30 cellular contexts compared by ENCODE assay signal in the genomic region with DNA sequence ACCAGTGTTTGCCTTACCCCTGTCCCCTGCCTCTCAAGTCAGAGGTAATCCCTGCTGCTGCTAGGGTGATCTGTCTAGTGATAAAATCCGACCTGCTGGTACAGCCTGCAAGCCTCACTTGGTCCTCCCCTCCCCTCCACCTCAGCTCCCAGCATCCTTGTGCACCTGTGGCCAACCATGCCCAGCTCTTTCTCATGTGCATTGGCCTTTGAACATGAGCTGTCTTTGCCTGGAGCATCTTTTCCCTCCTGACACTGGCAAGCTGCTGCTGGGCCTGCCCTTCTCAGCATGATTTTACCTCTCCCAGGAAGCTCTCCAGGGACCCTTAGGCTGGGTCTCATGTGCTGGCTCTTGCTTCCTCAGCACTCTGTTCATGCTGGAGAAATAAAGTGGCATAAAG. TPM values are rescaled to one million over a fixed set of nuclear protein-coding genes. Genes with fewer than 3 reads are reported as not detected.
"Had no signal": no experiment of that assay in that cellular context is flagged by ENCODE, and none has a peak within 500 bp of the region (broad histone marks: within the 10 kb centered on the region; RNA-seq: fewer than 3 reads in every experiment).

No MANE protein-coding gene starts in this region.

- DNase-seq: naive thymus-derived CD4-positive, alpha-beta T cell; natural killer cell; occipital lobe; ovary; posterior cingulate gyrus; psoas muscle; right cardiac atrium; right lobe of liver; spleen; stimulated activated CD4-positive, alpha-beta T cell treated with anti-CD3 and anti-CD28 coated beads, Interleukin-12 subunit alpha, Interleukin-12 subunit beta, amount 100 ng/mL, for 4 hours; stimulated activated CD4-positive, alpha-beta T cell treated with anti-CD3 and anti-CD28 coated beads, Interleukin-1b, Interleukin-23, amount 100 ng/mL, for 48 hours; stimulated activated CD4-positive, alpha-beta T cell treated with anti-CD3 and anti-CD28 coated beads, Interleukin-4, amount 100 ng/mL, for 1 hour; stimulated activated CD4-positive, alpha-beta T cell treated with anti-CD3 and anti-CD28 coated beads, Interleukin-4, amount 100 ng/mL, for 4 hours; stimulated activated CD8-positive, alpha-beta memory T cell treated with anti-CD3 and anti-CD28 coated beads, Interleukin-4, amount 100 ng/mL, for 48 hours; stimulated activated naive CD4-positive, alpha-beta T cell; stimulated activated naive CD8-positive, alpha-beta T cell treated with anti-CD3 and anti-CD28 coated beads, Interleukin-15, amount 100 ng/mL, for 72 hours; stimulated activated naive CD8-positive, alpha-beta T cell treated with anti-CD3 and anti-CD28 coated beads, Interleukin-15, Interleukin-2, amounts not matched to agents 100 U/mL and 50 U/mL, for 24 hours; substantia nigra; tibial artery; transverse colon had no signal

- H3K4me1 Mint-ChIP-seq: naive thymus-derived CD4-positive, alpha-beta T cell; natural killer cell; neural progenitor cell; stimulated activated memory B cell treated with anti-CD40 and anti-IgM and Interleukin-4, amounts not matched to agents 10 μg/mL and 1 μg/mL and 100 μg/mL, for 72 hours; stimulated activated naive CD8-positive, alpha-beta T cell treated with anti-CD3 and anti-CD28 coated beads, Interleukin-15, amount 100 ng/mL, for 72 hours had no signal

- H3K4me3 ChIP-seq: neural progenitor cell, ovary, psoas muscle, right lobe of liver, skin epidermis, smooth muscle cell, spleen, suprapubic skin, tibial artery, transverse colon, vagina had no signal

- ATAC-seq: naive thymus-derived CD4-positive, alpha-beta T cell; natural killer cell; psoas muscle; right cardiac atrium; right lobe of liver; stimulated activated memory B cell treated with anti-CD40 and anti-IgM and Interleukin-4, amounts not matched to agents 10 μg/mL and 1 μg/mL and 100 μg/mL, for 72 hours; stimulated activated naive CD8-positive, alpha-beta T cell treated with anti-CD3 and anti-CD28 coated beads, Interleukin-15, amount 100 ng/mL, for 72 hours; stimulated activated naive CD8-positive, alpha-beta T cell treated with anti-CD3 and anti-CD28 coated beads, Interleukin-15, Interleukin-2, amounts not matched to agents 100 U/mL and 50 U/mL, for 24 hours had no signal

- H3K4me3 Mint-ChIP-seq: naive thymus-derived CD4-positive, alpha-beta T cell; natural killer cell; nephron; neural progenitor cell; stimulated activated memory B cell treated with anti-CD40 and anti-IgM and Interleukin-4, amounts not matched to agents 10 μg/mL and 1 μg/mL and 100 μg/mL, for 72 hours; stimulated activated naive CD8-positive, alpha-beta T cell treated with anti-CD3 and anti-CD28 coated beads, Interleukin-15, amount 100 ng/mL, for 72 hours; type B pancreatic cell had no signal

- H3K9me3 ChIP-seq: ovary, psoas muscle, right lobe of liver, transverse colon, vagina had no signal

- H3K36me3 Mint-ChIP-seq: naive thymus-derived CD4-positive, alpha-beta T cell; neural progenitor cell; stimulated activated memory B cell treated with anti-CD40 and anti-IgM and Interleukin-4, amounts not matched to agents 10 μg/mL and 1 μg/mL and 100 μg/mL, for 72 hours; type B pancreatic cell had no signal

- H3K27me3 ChIP-seq: neural progenitor cell, ovary, right lobe of liver, suprapubic skin, tibial artery, transverse colon, vagina had no signal

- H3K27ac Mint-ChIP-seq: naive thymus-derived CD4-positive, alpha-beta T cell; natural killer cell; neural progenitor cell; progenitor cell of endocrine pancreas; stimulated activated memory B cell treated with anti-CD40 and anti-IgM and Interleukin-4, amounts not matched to agents 10 μg/mL and 1 μg/mL and 100 μg/mL, for 72 hours; stimulated activated naive CD8-positive, alpha-beta T cell treated with anti-CD3 and anti-CD28 coated beads, Interleukin-15, amount 100 ng/mL, for 72 hours; type B pancreatic cell had no signal

- H3K27ac ChIP-seq: neural progenitor cell, ovary, parathyroid adenoma, psoas muscle, right lobe of liver, suprapubic skin, tibial artery, vagina had no signal

- H3K36me3 ChIP-seq: neural progenitor cell, ovary, right lobe of liver, spleen, suprapubic skin, tibial artery, transverse colon, vagina had no signal

- H3K4me1 ChIP-seq: neural progenitor cell, parathyroid adenoma, psoas muscle, right lobe of liver, spleen, suprapubic skin, tibial artery, transverse colon had no signal

RNA-seq across cellular contexts. Expression of gene CXCL12, which starts 51.3 kb away (rescaled TPM):
- total RNA-seq: naive thymus-derived CD4-positive, alpha-beta T cell; natural killer cell had no signal
